Comparison of ENCODE assay signal across 1 cellular context in the genomic region with DNA sequence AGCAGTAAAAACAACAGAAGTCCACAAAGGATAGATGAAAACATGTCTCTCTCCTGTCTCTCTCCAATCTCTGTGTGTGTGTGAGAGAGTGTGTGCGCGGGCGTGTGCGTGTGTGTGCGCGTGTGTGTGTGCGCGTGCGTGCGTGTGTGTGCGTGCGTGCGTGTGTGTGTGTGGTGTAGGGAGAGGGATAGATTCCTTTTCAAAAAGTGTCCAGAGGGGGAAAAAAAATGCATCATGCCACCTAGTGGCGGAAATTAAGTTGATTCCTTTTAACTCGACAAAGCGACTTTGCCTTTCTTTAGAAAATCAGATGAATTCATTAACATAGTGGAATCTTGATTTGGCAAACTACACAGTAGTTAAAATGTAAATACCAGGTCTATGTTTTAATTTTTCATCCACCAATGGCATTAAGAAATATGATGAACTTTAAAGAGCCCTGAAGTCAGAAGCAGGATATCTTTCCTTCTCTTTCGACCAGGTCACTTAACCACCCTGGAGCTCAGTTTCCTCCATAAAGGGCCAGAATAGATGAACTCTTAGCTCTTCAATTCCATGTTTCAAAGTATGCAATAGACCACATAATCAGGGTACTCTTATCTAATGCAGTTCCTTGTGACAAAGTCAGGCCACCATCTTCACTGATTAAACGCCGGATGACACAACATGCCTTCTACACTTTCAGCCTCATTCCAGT.
TF ChIP-seq lines count a peak whose summit lies in the region.

No MANE protein-coding gene starts in this region.

TF ChIP-seq in K562, 482 proteins besides CTCF, POLR2A, EP300 and RAD21 (continued from another document and continues in another):
- TF ChIP-seq ZNF24 (IDR thresholded peaks at IDR 0.05) = no peak
- no peak for TF ChIP-seq PTTG1 (tag; IDR thresholded peaks at IDR 0.05; ENCODE audit: low read depth)
- TF ChIP-seq, protein P1, sequence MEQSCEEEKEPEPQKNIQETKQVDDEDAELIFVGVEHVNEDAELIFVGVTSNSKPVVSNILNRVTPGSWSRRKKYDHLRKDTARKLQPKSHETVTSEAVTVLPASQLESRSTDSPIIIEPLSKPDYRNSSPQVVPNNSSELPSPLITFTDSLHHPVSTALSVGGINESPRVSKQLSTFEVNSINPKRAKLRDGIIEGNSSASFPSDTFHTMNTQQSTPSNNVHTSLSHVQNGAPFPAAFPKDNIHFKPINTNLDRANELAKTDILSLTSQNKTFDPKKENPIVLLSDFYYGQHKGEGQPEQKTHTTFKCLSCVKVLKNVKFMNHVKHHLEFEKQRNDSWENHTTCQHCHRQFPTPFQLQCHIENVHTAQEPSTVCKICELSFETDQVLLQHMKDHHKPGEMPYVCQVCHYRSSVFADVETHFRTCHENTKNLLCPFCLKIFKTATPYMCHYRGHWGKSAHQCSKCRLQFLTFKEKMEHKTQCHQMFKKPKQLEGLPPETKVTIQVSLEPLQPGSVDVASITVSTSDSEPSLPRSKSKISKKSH (CRISPR knock-in tag; IDR thresholded peaks at IDR 0.05) = no peak
- TF ChIP-seq ZNF140 (CRISPR knock-in tag; IDR thresholded peaks at IDR 0.05) = no peak
- no peak for TF ChIP-seq HOXB6 (CRISPR knock-in tag; IDR thresholded peaks at IDR 0.05; ENCODE audit: borderline replicate concordance)
- no peak for TF ChIP-seq NFATC3 (IDR thresholded peaks at IDR 0.05)
- TF ChIP-seq CSDE1 (IDR thresholded peaks at IDR 0.05) = no peak
- no peak for TF ChIP-seq BRF1 (IDR thresholded peaks at IDR 0.05; ENCODE audit: borderline replicate concordance, extremely low read depth, insufficient read length)
- TF ChIP-seq, protein P2, sequence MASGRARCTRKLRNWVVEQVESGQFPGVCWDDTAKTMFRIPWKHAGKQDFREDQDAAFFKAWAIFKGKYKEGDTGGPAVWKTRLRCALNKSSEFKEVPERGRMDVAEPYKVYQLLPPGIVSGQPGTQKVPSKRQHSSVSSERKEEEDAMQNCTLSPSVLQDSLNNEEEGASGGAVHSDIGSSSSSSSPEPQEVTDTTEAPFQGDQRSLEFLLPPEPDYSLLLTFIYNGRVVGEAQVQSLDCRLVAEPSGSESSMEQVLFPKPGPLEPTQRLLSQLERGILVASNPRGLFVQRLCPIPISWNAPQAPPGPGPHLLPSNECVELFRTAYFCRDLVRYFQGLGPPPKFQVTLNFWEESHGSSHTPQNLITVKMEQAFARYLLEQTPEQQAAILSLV (tag; IDR thresholded peaks at IDR 0.05) = no peak
- no peak for TF ChIP-seq ETS2 (tag; IDR thresholded peaks at IDR 0.05; ENCODE audit: borderline replicate concordance, poor library complexity, severe bottlenecking)
- TF ChIP-seq ZNF79 (CRISPR knock-in tag; IDR thresholded peaks at IDR 0.05; ENCODE audit: low read depth) = no peak
- TF ChIP-seq IFI16 (CRISPR knock-in tag; IDR thresholded peaks at IDR 0.05) = no peak
- TF ChIP-seq GATA2 (CRISPR knock-in tag; IDR thresholded peaks at IDR 0.05) = no peak
- no peak for TF ChIP-seq KAT8 (IDR thresholded peaks at IDR 0.05; ENCODE audit: low read depth)
- no peak for TF ChIP-seq HDAC8 (tag; IDR thresholded peaks at IDR 0.05)
- no peak for TF ChIP-seq NR4A1 (CRISPR knock-in tag; IDR thresholded peaks at IDR 0.05)
- no peak for TF ChIP-seq NR4A1 (tag; IDR thresholded peaks at IDR 0.05)
- TF ChIP-seq, protein P3, sequence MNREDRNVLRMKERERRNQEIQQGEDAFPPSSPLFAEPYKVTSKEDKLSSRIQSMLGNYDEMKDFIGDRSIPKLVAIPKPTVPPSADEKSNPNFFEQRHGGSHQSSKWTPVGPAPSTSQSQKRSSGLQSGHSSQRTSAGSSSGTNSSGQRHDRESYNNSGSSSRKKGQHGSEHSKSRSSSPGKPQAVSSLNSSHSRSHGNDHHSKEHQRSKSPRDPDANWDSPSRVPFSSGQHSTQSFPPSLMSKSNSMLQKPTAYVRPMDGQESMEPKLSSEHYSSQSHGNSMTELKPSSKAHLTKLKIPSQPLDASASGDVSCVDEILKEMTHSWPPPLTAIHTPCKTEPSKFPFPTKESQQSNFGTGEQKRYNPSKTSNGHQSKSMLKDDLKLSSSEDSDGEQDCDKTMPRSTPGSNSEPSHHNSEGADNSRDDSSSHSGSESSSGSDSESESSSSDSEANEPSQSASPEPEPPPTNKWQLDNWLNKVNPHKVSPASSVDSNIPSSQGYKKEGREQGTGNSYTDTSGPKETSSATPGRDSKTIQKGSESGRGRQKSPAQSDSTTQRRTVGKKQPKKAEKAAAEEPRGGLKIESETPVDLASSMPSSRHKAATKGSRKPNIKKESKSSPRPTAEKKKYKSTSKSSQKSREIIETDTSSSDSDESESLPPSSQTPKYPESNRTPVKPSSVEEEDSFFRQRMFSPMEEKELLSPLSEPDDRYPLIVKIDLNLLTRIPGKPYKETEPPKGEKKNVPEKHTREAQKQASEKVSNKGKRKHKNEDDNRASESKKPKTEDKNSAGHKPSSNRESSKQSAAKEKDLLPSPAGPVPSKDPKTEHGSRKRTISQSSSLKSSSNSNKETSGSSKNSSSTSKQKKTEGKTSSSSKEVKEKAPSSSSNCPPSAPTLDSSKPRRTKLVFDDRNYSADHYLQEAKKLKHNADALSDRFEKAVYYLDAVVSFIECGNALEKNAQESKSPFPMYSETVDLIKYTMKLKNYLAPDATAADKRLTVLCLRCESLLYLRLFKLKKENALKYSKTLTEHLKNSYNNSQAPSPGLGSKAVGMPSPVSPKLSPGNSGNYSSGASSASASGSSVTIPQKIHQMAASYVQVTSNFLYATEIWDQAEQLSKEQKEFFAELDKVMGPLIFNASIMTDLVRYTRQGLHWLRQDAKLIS (CRISPR knock-in tag; IDR thresholded peaks at IDR 0.05) = no peak
- TF ChIP-seq ZC3H4 (CRISPR knock-in tag; IDR thresholded peaks at IDR 0.05; ENCODE audit: borderline replicate concordance) = no peak
- TF ChIP-seq, protein P4, sequence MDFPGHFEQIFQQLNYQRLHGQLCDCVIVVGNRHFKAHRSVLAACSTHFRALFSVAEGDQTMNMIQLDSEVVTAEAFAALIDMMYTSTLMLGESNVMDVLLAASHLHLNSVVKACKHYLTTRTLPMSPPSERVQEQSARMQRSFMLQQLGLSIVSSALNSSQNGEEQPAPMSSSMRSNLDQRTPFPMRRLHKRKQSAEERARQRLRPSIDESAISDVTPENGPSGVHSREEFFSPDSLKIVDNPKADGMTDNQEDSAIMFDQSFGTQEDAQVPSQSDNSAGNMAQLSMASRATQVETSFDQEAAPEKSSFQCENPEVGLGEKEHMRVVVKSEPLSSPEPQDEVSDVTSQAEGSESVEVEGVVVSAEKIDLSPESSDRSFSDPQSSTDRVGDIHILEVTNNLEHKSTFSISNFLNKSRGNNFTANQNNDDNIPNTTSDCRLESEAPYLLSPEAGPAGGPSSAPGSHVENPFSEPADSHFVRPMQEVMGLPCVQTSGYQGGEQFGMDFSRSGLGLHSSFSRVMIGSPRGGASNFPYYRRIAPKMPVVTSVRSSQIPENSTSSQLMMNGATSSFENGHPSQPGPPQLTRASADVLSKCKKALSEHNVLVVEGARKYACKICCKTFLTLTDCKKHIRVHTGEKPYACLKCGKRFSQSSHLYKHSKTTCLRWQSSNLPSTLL (IDR thresholded peaks at IDR 0.05) = no peak
- TF ChIP-seq HDAC6 (IDR thresholded peaks at IDR 0.05; ENCODE audit: low read depth, low read length) = no peak
- TF ChIP-seq YY1 (IDR thresholded peaks at IDR 0.05; ENCODE audit: borderline replicate concordance in 1 of 3, control insufficient read depth in 1 of 3, extremely low read depth in 1 of 3, insufficient read depth in 3 of 3, insufficient read length in 1 of 3, insufficient replicate concordance in 2 of 3, low read depth in 1 of 3, low read length in 2 of 3) = no peak
- TF ChIP-seq MAZ (CRISPR knock-in tag; conservative IDR thresholded peaks at IDR 0.05 in 1 of 2, IDR thresholded peaks at IDR 0.05 in 1 of 2) = no peak
- TF ChIP-seq MTF1 (CRISPR knock-in tag; IDR thresholded peaks at IDR 0.05; ENCODE audit: borderline replicate concordance) = no peak
- TF ChIP-seq, protein P5, sequence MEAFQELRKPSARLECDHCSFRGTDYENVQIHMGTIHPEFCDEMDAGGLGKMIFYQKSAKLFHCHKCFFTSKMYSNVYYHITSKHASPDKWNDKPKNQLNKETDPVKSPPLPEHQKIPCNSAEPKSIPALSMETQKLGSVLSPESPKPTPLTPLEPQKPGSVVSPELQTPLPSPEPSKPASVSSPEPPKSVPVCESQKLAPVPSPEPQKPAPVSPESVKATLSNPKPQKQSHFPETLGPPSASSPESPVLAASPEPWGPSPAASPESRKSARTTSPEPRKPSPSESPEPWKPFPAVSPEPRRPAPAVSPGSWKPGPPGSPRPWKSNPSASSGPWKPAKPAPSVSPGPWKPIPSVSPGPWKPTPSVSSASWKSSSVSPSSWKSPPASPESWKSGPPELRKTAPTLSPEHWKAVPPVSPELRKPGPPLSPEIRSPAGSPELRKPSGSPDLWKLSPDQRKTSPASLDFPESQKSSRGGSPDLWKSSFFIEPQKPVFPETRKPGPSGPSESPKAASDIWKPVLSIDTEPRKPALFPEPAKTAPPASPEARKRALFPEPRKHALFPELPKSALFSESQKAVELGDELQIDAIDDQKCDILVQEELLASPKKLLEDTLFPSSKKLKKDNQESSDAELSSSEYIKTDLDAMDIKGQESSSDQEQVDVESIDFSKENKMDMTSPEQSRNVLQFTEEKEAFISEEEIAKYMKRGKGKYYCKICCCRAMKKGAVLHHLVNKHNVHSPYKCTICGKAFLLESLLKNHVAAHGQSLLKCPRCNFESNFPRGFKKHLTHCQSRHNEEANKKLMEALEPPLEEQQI (IDR thresholded peaks at IDR 0.05) = no peak
- no peak for TF ChIP-seq JUN (IDR thresholded peaks at IDR 0.05; ENCODE audit: borderline replicate concordance, low read depth, low read length)
- no peak for TF ChIP-seq JUN (CRISPR knock-in tag; IDR thresholded peaks at IDR 0.05; ENCODE audit: borderline replicate concordance)
- TF ChIP-seq, protein P6, sequence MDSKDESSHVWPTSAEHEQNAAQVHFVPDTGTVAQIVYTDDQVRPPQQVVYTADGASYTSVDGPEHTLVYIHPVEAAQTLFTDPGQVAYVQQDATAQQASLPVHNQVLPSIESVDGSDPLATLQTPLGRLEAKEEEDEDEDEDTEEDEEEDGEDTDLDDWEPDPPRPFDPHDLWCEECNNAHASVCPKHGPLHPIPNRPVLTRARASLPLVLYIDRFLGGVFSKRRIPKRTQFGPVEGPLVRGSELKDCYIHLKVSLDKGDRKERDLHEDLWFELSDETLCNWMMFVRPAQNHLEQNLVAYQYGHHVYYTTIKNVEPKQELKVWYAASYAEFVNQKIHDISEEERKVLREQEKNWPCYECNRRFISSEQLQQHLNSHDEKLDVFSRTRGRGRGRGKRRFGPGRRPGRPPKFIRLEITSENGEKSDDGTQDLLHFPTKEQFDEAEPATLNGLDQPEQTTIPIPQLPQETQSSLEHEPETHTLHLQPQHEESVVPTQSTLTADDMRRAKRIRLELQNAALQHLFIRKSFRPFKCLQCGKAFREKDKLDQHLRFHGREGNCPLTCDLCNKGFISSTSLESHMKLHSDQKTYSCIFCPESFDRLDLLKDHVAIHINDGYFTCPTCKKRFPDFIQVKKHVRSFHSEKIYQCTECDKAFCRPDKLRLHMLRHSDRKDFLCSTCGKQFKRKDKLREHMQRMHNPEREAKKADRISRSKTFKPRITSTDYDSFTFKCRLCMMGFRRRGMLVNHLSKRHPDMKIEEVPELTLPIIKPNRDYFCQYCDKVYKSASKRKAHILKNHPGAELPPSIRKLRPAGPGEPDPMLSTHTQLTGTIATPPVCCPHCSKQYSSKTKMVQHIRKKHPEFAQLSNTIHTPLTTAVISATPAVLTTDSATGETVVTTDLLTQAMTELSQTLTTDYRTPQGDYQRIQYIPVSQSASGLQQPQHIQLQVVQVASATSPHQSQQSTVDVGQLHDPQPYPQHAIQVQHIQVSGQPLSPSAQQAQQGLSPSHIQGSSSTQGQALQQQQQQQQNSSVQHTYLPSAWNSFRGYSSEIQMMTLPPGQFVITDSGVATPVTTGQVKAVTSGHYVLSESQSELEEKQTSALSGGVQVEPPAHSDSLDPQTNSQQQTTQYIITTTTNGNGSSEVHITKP (IDR thresholded peaks at IDR 0.05; ENCODE audit: partially characterized antibody) = no peak
- TF ChIP-seq TSC22D4 (tag; IDR thresholded peaks at IDR 0.05) = no peak
- no peak for TF ChIP-seq HSF4 (CRISPR knock-in tag; IDR thresholded peaks at IDR 0.05; ENCODE audit: borderline replicate concordance)
- TF ChIP-seq, protein P7, sequence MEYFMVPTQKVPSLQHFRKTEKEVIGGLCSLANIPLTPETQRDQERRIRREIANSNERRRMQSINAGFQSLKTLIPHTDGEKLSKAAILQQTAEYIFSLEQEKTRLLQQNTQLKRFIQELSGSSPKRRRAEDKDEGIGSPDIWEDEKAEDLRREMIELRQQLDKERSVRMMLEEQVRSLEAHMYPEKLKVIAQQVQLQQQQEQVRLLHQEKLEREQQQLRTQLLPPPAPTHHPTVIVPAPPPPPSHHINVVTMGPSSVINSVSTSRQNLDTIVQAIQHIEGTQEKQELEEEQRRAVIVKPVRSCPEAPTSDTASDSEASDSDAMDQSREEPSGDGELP (CRISPR knock-in tag; IDR thresholded peaks at IDR 0.05; ENCODE audit: borderline replicate concordance) = no peak
- no peak for TF ChIP-seq RFX7 (CRISPR knock-in tag; IDR thresholded peaks at IDR 0.05)
- no peak for TF ChIP-seq NEUROD1 (IDR thresholded peaks at IDR 0.05; ENCODE audit: borderline replicate concordance, low read depth, low read length, partially characterized antibody)
- TF ChIP-seq, protein P8, sequence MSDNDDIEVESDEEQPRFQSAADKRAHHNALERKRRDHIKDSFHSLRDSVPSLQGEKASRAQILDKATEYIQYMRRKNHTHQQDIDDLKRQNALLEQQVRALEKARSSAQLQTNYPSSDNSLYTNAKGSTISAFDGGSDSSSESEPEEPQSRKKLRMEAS (CRISPR knock-in tag; IDR thresholded peaks at IDR 0.05) = no peak
- TF ChIP-seq ZNF644 (tag; IDR thresholded peaks at IDR 0.05; ENCODE audit: low read depth) = no peak
- TF ChIP-seq, protein P9, sequence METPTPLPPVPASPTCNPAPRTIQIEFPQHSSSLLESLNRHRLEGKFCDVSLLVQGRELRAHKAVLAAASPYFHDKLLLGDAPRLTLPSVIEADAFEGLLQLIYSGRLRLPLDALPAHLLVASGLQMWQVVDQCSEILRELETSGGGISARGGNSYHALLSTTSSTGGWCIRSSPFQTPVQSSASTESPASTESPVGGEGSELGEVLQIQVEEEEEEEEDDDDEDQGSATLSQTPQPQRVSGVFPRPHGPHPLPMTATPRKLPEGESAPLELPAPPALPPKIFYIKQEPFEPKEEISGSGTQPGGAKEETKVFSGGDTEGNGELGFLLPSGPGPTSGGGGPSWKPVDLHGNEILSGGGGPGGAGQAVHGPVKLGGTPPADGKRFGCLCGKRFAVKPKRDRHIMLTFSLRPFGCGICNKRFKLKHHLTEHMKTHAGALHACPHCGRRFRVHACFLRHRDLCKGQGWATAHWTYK (CRISPR knock-in tag; IDR thresholded peaks at IDR 0.05) = no peak
- TF ChIP-seq HDAC2 (IDR thresholded peaks at IDR 0.05) = no peak
- TF ChIP-seq, protein P10, sequence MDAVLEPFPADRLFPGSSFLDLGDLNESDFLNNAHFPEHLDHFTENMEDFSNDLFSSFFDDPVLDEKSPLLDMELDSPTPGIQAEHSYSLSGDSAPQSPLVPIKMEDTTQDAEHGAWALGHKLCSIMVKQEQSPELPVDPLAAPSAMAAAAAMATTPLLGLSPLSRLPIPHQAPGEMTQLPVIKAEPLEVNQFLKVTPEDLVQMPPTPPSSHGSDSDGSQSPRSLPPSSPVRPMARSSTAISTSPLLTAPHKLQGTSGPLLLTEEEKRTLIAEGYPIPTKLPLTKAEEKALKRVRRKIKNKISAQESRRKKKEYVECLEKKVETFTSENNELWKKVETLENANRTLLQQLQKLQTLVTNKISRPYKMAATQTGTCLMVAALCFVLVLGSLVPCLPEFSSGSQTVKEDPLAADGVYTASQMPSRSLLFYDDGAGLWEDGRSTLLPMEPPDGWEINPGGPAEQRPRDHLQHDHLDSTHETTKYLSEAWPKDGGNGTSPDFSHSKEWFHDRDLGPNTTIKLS (IDR thresholded peaks at IDR 0.05; ENCODE audit: borderline replicate concordance, low read depth) = no peak
- no peak for TF ChIP-seq NFIX (CRISPR knock-in tag; IDR thresholded peaks at IDR 0.05; ENCODE audit: low read depth)
